Comparison of ENCODE assay signal across 20 cellular contexts in the genomic region with DNA sequence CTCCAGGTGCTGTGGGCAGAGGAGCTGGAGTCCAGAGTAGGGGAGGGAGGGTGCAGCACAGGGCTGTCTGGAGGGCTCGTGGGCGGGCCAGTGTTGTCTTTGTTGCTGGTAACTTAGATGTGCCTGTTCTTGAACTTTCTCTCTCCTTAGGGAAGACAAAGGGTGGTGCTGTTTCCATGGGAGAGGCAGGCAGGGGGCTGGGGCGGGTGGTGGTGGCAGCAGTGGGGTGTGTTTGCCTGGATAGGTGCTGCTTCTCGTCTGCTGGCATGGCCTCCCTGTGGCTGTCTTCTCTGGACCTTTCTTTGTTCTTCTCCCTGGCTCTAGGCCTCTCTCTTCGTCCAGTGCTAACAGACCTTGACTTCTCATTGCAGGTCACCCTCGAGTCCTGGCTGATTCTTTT. TPM values are rescaled to one million over a fixed set of nuclear protein-coding genes. Genes with fewer than 3 reads are reported as not detected.
DNase-seq lines count a peak whose midpoint lies in the region; ATAC-seq and TF ChIP-seq lines count a peak whose summit lies in the region.
"Had no signal": no experiment of that assay in that cellular context is flagged by ENCODE, and none has a peak within 500 bp of the region (broad histone marks: within the 10 kb centered on the region; RNA-seq: fewer than 3 reads in every experiment).

No MANE protein-coding gene starts in this region.

- no peak for TF ChIP-seq POLR2A in spleen (IDR thresholded peaks at IDR 0.05)

- H3K4me1 Mint-ChIP-seq in T-helper 1 cell treated with Interleukin-12 subunit alpha and Interleukin-12 subunit beta and Interleukin-4 antibody, amounts not matched to agents 30 μg/mL and 1 μg/mL, for 36 hours (ENCODE audit: low read depth) = no peaks in the 10 kb centered on the region
- H3K4me1 Mint-ChIP-seq in activated CD8-positive, alpha-beta T cell treated with anti-CD3 and anti-CD28 coated beads for 36 hours (ENCODE audit: low read depth) = no peaks in the 10 kb centered on the region

- no peaks in the 10 kb centered on the region for H3K9me3 Mint-ChIP-seq in T-helper 1 cell treated with Interleukin-12 subunit alpha and Interleukin-12 subunit beta and Interleukin-4 antibody, amounts not matched to agents 30 μg/mL and 1 μg/mL, for 36 hours
- H3K9me3 Mint-ChIP-seq in activated CD8-positive, alpha-beta T cell treated with anti-CD3 and anti-CD28 coated beads for 36 hours = no peaks in the 10 kb centered on the region
- H3K9me3 Mint-ChIP-seq: naive thymus-derived CD4-positive, alpha-beta T cell had no signal

- no peaks in the 10 kb centered on the region for H3K27me3 Mint-ChIP-seq in T-helper 1 cell treated with Interleukin-12 subunit alpha and Interleukin-12 subunit beta and Interleukin-4 antibody, amounts not matched to agents 30 μg/mL and 1 μg/mL, for 36 hours (ENCODE audit: low read depth)
- no peaks in the 10 kb centered on the region for H3K27me3 Mint-ChIP-seq in activated CD8-positive, alpha-beta T cell treated with anti-CD3 and anti-CD28 coated beads for 36 hours
- H3K27me3 Mint-ChIP-seq: naive thymus-derived CD4-positive, alpha-beta T cell had no signal

- peaks cover 12% of the 10 kb centered on the region for H3K36me3 Mint-ChIP-seq in T-helper 1 cell treated with Interleukin-12 subunit alpha and Interleukin-12 subunit beta and Interleukin-4 antibody, amounts not matched to agents 30 μg/mL and 1 μg/mL, for 36 hours (ENCODE audit: low read depth)
- no peaks in the 10 kb centered on the region for H3K36me3 Mint-ChIP-seq in activated CD8-positive, alpha-beta T cell treated with anti-CD3 and anti-CD28 coated beads for 36 hours (ENCODE audit: low read depth)

- H3K4me3 ChIP-seq in spleen = no peak overlapping the region
- H3K4me3 ChIP-seq: hepatocyte, MG63, thoracic aorta had no signal

- ATAC-seq in left colon (peak; percentile 7), GM21737 (IDR thresholded peaks at IDR 0.05; ENCODE audit: unreplicated experiment) (no peak)
- ATAC-seq in activated CD8-positive, alpha-beta T cell treated with anti-CD3 and anti-CD28 coated beads for 36 hours = no peak
- ATAC-seq: naive thymus-derived CD4-positive, alpha-beta T cell; PC-3 had no signal

- no peaks in the 10 kb centered on the region for H3K9me3 ChIP-seq in spleen
- H3K9me3 ChIP-seq: MG63, thoracic aorta had no signal

- H3K27ac ChIP-seq in RWPE1 (peak overlapping the region; percentile 11; the same call in 1 of the 2 replicates), spleen (peak overlapping the region in 6 of 8 donors; percentile 62 to 88 (median 78))
- H3K27ac ChIP-seq: 22Rv1, brain microvascular endothelial cell, hepatocyte, thoracic aorta had no signal

- H3K4me1 ChIP-seq in spleen = peaks cover 0 to 70% (median 37%) of the 10 kb centered on the region in 6 donors

- no peaks in the 10 kb centered on the region for H3K27me3 ChIP-seq in spleen (replicated peaks in 1 of 7)
- H3K27me3 ChIP-seq: brain microvascular endothelial cell, hepatocyte, MG63 had no signal

- 72 to 84% (median 82%) methylated on average over 6 of the region's 6 CpGs for WGBS in spleen, 5 donors

- TF ChIP-seq CTCF in RWPE1 (conservative IDR thresholded peaks at IDR 0.05; ENCODE audit: low read depth) (no peak), spleen (IDR thresholded peaks at IDR 0.05 in 8 of 11, conservative IDR thresholded peaks at IDR 0.05 in 3 of 11) (no peak)
- no peak for TF ChIP-seq CTCF in activated CD8-positive, alpha-beta T cell treated with anti-CD3 and anti-CD28 coated beads for 36 hours (IDR thresholded peaks at IDR 0.05)

- CTCF ChIA-PET in RWPE1 (lab: Yijun Ruan, JAX) = no interaction called here
- CTCF ChIA-PET in activated CD8-positive, alpha-beta T cell treated with anti-CD3 and anti-CD28 coated beads for 36 hours (lab: Charles Lee) = no interaction called here

- DNase-seq in T-helper 1 cell (no peak), RWPE1 (ENCODE audit: low spot score) (no peak), left colon (no peak), spleen (no peak), AG20443 (ENCODE audit: low spot score) (no peak)
- DNase-seq in activated CD8-positive, alpha-beta T cell treated with anti-CD3 and anti-CD28 coated beads for 36 hours = no peak
- DNase-seq: activated naive CD4-positive, alpha-beta T cell; brain microvascular endothelial cell; DND-41; MG63; NCI-H187; NCI-H524; PC-3; stimulated activated CD4-positive, alpha-beta T cell treated with anti-CD3 and anti-CD28 coated beads, Interleukin-1b, Interleukin-23, amount 100 ng/mL, for 48 hours had no signal

- peak overlapping the region; percentile 43 for H3K27ac Mint-ChIP-seq in T-helper 1 cell treated with Interleukin-12 subunit alpha and Interleukin-12 subunit beta and Interleukin-4 antibody, amounts not matched to agents 30 μg/mL and 1 μg/mL, for 36 hours
- no peak overlapping the region for H3K27ac Mint-ChIP-seq in activated CD8-positive, alpha-beta T cell treated with anti-CD3 and anti-CD28 coated beads for 36 hours

- peaks cover 0 to 98% (median 55%) of the 10 kb centered on the region in 6 donors for H3K36me3 ChIP-seq in spleen
- H3K36me3 ChIP-seq: MG63 had no signal

- H3K4me3 Mint-ChIP-seq in T-helper 1 cell treated with Interleukin-12 subunit alpha and Interleukin-12 subunit beta and Interleukin-4 antibody, amounts not matched to agents 30 μg/mL and 1 μg/mL, for 36 hours = no peak overlapping the region
- H3K4me3 Mint-ChIP-seq in activated CD8-positive, alpha-beta T cell treated with anti-CD3 and anti-CD28 coated beads for 36 hours = no peak overlapping the region
- H3K4me3 Mint-ChIP-seq: naive thymus-derived CD4-positive, alpha-beta T cell had no signal

- intact Hi-C loops in left colon (cut with DNase I, micrococcal nuclease) = no loop called here
- intact Hi-C loops in spleen (cut with DNase I; ENCODE audit: low total_unique reads) = no loop called here
- intact Hi-C loops in activated CD8-positive, alpha-beta T cell treated with anti-CD3 and anti-CD28 coated beads for 36 hours (cut with micrococcal nuclease) = no loop called here

- POLR2A ChIA-PET in RWPE1 (lab: Yijun Ruan, JAX; ENCODE audit: low non-redundant PET) = no interaction called here
- POLR2A ChIA-PET in activated CD8-positive, alpha-beta T cell treated with anti-CD3 and anti-CD28 coated beads for 36 hours (lab: Charles Lee) = no interaction called here

RNA-seq across cellular contexts. Expression of a gene that starts 8.5 kb away (rescaled TPM):
- 10 to 100 TPM; 70.9 to 79.1 TPM for total RNA-seq in left colon
- total RNA-seq in spleen = 10 to 100 TPM; 40.3 to 83.8 (median 58.3) TPM
- 10 to 100 TPM; 21.3 to 36.0 (median 24.0) TPM for polyA plus RNA-seq in spleen
- total RNA-seq in activated CD8-positive, alpha-beta T cell treated with anti-CD3 and anti-CD28 coated beads for 36 hours = 10 to 100 TPM; 16.6 to 17.3 TPM

RNA-seq across cellular contexts. Expression of a gene that starts 12.2 kb away (rescaled TPM):
- total RNA-seq in left colon (100 to 1,000 TPM in 1 of 2 donors, 10 to 100 TPM in 1; 64.6 to 747 TPM), spleen (1,000 to 10,000 TPM in 1 of 7 donors, 100 to 1,000 TPM in 6; 117 to 1,088 (median 328) TPM)
- polyA plus RNA-seq in spleen = 100 to 1,000 TPM; 247 to 807 (median 469) TPM
- 1 to 10 TPM; 2.0 to 2.5 TPM for total RNA-seq in activated CD8-positive, alpha-beta T cell treated with anti-CD3 and anti-CD28 coated beads for 36 hours

RNA-seq across cellular contexts. Expression of a gene that starts 42.9 kb away (rescaled TPM):
- 10 to 100 TPM; 74.0 to 75.5 TPM for total RNA-seq in left colon
- 10 to 100 TPM; 58.6 to 80.4 (median 67.2) TPM for total RNA-seq in spleen
- 10 to 100 TPM; 14.3 to 28.3 (median 16.2) TPM for polyA plus RNA-seq in spleen
- total RNA-seq in activated CD8-positive, alpha-beta T cell treated with anti-CD3 and anti-CD28 coated beads for 36 hours = 10 to 100 TPM; 50.0 to 50.2 TPM

RNA-seq across cellular contexts. Expression of a gene that starts 44.9 kb away (rescaled TPM):
- total RNA-seq in left colon (100 to 1,000 TPM; 153 to 232 TPM), spleen (100 to 1,000 TPM in 5 of 7 donors, 10 to 100 TPM in 2; 92.6 to 152 (median 117) TPM)
- 10 to 100 TPM; 27.3 to 53.4 (median 52.3) TPM for polyA plus RNA-seq in spleen
- 100 to 1,000 TPM in 1 of 2 experiments, 10 to 100 TPM in 1; 98.8 to 107 TPM for total RNA-seq in activated CD8-positive, alpha-beta T cell treated with anti-CD3 and anti-CD28 coated beads for 36 hours

RNA-seq across cellular contexts. Expression of a gene that starts 45.5 kb away (rescaled TPM):
- total RNA-seq in left colon (10 to 100 TPM; 17.4 to 17.8 TPM), spleen (10 to 100 TPM; 13.1 to 29.6 (median 20.9) TPM)
- polyA plus RNA-seq in spleen = 1 to 10 TPM; 5.6 to 9.9 (median 6.7) TPM
- total RNA-seq in activated CD8-positive, alpha-beta T cell treated with anti-CD3 and anti-CD28 coated beads for 36 hours = 10 to 100 TPM; 14.7 to 18.3 TPM

Comparison
In these comparisons a context has a peak if more than half of its experiments do, and no peak if none do; other contexts are left out.
1. RNA of a gene that starts 12.2 kb away (total RNA-seq): 64.6 to 747 TPM in left colon and 117 to 1,088 TPM in spleen; 2.0 to 2.5 TPM in activated CD8-positive, alpha-beta T cell treated with anti-CD3 and anti-CD28 coated beads for 36 hours; every median in the first group is over 10 times any median in the second.